ENCODE assay signal across 8 cellular contexts in the genomic region with DNA sequence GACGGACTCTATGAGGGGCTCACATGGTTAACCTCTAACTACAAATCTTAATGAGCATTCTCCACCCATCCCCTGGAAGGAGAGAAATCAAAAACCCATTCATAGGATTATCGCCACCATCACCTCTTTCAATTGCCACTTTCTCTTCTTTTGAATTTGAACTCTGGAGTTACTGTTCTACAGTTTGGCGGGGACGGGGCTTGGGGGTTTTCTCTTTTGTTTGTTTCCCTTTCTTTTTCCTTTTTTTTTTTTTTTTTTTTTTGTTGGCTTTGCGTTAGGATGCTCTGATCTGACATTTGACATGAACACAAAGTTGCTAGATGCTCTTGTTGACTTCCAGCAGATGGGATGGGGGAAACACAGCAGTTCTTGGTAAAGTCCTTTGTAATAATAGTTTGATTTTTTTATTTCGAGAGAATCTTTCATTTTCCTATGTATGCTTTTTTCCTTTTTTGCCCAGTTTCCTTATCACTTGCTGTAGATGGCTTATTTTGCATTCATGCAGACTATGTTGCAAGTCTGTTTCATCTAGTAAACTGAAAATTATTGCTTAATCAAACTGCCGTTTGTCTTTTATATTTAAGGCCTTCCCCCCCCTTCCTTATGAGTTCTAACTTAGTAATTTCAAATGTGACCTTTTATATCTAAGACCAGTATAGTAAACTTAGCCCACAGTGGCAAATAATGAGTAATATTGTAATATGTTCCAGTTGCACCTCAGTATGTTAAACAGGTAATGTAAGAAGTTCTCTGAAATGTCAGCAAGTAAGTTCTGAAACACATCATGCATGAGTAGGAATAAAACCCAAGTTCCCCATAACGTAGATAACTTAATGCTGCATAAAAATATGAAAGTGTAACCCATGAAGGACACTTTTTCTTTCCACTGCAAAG. TPM values are rescaled to one million over a fixed set of nuclear protein-coding genes. Genes with fewer than 3 reads are reported as not detected.
DNase-seq lines count a peak whose midpoint lies in the region; ATAC-seq, FAIRE-seq and TF ChIP-seq lines count a peak whose summit lies in the region.
"Not testable (repeated sequence)": the region's sequence is repeated elsewhere in the genome, so short reads cannot be mapped to it uniquely, and the experiment has no call there.

No MANE protein-coding gene starts in this region.

- in situ Hi-C loops in IMR-90 (cut with MboI; ENCODE audit: low sequenced_read_pairs) = not testable (repeated sequence)

- H4K20me1 ChIP-seq in IMR-90 (ENCODE audit: insufficient read depth, low read length) = peaks cover 48% of the 10 kb centered on the region

- H3K4me2 ChIP-seq in IMR-90 (ENCODE audit: low read depth, low read length) = peak overlapping the region; percentile 85

- intact Hi-C loops in CD4-positive, alpha-beta T cell (cut with DNase I, micrococcal nuclease) = loop anchor here (5.0 kb wide), 3 partner anchors 78 to 188 kb away; no protein-coding TSS in a partner anchor
- intact Hi-C loops in IMR-90 (cut with micrococcal nuclease) (loop anchor here (2.0 kb wide), 1 partner anchor 106 kb away; no protein-coding TSS in a partner anchor), pancreas (cut with DNase I) (loop anchor here in 1 of 3 donors (10.0 kb wide), 1 partner anchor 110 kb away; no protein-coding TSS in a partner anchor)
- intact Hi-C loops in ascending aorta (cut with DNase I) = not testable (repeated sequence)

- not testable (repeated sequence) for TF ChIP-seq CTCF in CD4-positive, alpha-beta T cell (IDR thresholded peaks at IDR 0.05); IMR-90 (conservative IDR thresholded peaks at IDR 0.05; ENCODE audit: low read depth, low read length); ascending aorta (IDR thresholded peaks at IDR 0.05); liver (IDR thresholded peaks at IDR 0.05; ENCODE audit: low read depth, low read length, missing input control); pancreas (IDR thresholded peaks at IDR 0.05); tibial nerve (IDR thresholded peaks at IDR 0.05)

- not testable (repeated sequence) for H3K36me3 ChIP-seq in IMR-90 (ENCODE audit: control insufficient read depth, insufficient read depth, low read length); esophagus (ENCODE audit: control insufficient read depth in 2 of 2, insufficient read depth in 2 of 2, low read length in 1 of 2); liver (ENCODE audit: control insufficient read depth in 4 of 4, insufficient read depth in 3 of 4, low read depth in 1 of 4, low read length in 3 of 4); pancreas
- H3K36me3 ChIP-seq in ascending aorta (peaks cover 0 to 19% of the 10 kb centered on the region in 2 donors), tibial nerve (peaks cover 0 to 13% (median 0%) of the 10 kb centered on the region in 3 donors)

- H3K4me3 Mint-ChIP-seq in CD4-positive, alpha-beta T cell = peak overlapping the region; percentile 98
- H3K4me3 Mint-ChIP-seq in T-helper 17 cell = peak overlapping the region; percentile 100

- peak overlapping the region; percentile 84 for H3K4me3 ChIP-seq in IMR-90 (ENCODE audit: insufficient read depth, low read depth, low read length)
- H3K4me3 ChIP-seq in ascending aorta = peak overlapping the region; percentile 85 to 95
- H3K4me3 ChIP-seq in esophagus (ENCODE audit: low read depth in 1 of 2, low read length in 2 of 2) = peak overlapping the region; percentile 92 to 96
- H3K4me3 ChIP-seq in liver (ENCODE audit: low read depth in 1 of 3, low read length in 3 of 3) = peak overlapping the region; percentile 87 to 98 (median 95)
- peak overlapping the region; percentile 92 to 100 (median 98) for H3K4me3 ChIP-seq in pancreas
- peak overlapping the region; percentile 81 to 100 (median 96) for H3K4me3 ChIP-seq in tibial nerve

- H3K27ac Mint-ChIP-seq in CD4-positive, alpha-beta T cell = peak overlapping the region; percentile 96
- peak overlapping the region; percentile 99 for H3K27ac Mint-ChIP-seq in T-helper 17 cell

- H3K9ac ChIP-seq in IMR-90 (ENCODE audit: low read depth, low read length) (peak overlapping the region; percentile 95), liver (ENCODE audit: low read depth in 1 of 2, low read length in 2 of 2) (peak overlapping the region; percentile 83 to 93)

- peak overlapping the region; percentile 93; the same call in 1 of the 2 replicates for H2AK5ac ChIP-seq in IMR-90 (ENCODE audit: low read depth, low read length)

- H3K23ac ChIP-seq in IMR-90 (ENCODE audit: low read depth, low read length) = peak overlapping the region; percentile 69

- not testable (repeated sequence) for H2BK20ac ChIP-seq in IMR-90 (ENCODE audit: low read depth, low read length)

- peaks cover 44% of the 10 kb centered on the region for H3K36me3 Mint-ChIP-seq in CD4-positive, alpha-beta T cell (ENCODE audit: low read depth)
- peaks cover 20% of the 10 kb centered on the region for H3K36me3 Mint-ChIP-seq in T-helper 17 cell (ENCODE audit: low read depth)

- peak overlapping the region; percentile 72 for H3K56ac ChIP-seq in IMR-90 (ENCODE audit: extremely low read depth, insufficient read depth, low read length)

- no CpG with 5 or more reads among the region's 8 CpGs for WGBS in IMR-90 (ENCODE audit: extremely low coverage in 2 of 2, insufficient read length in 1 of 2), 2 experiments
- WGBS in esophagus, 2 donors = 3 to 7% methylated on average over 8 of the region's 8 CpGs
- WGBS in liver = 4% methylated on average over 8 of the region's 8 CpGs
- WGBS in pancreas, 2 donors = 7 to 13% methylated on average over 8 of the region's 8 CpGs
- 3 to 6% methylated on average over 8 of the region's 8 CpGs for WGBS in tibial nerve, 2 donors

- not testable (repeated sequence) for H3K9me1 ChIP-seq in IMR-90 (ENCODE audit: insufficient read depth, low read length)

- not testable (repeated sequence) for H3K27me3 ChIP-seq in CD4-positive, alpha-beta T cell (ENCODE audit: control insufficient read depth, insufficient read depth, low read length); IMR-90 (ENCODE audit: control insufficient read depth, insufficient read depth, low read length); ascending aorta; esophagus (ENCODE audit: control insufficient read depth in 1 of 2, insufficient read depth in 2 of 2, low read length in 2 of 2); liver (ENCODE audit: control insufficient read depth in 4 of 4, insufficient read depth in 4 of 4, low read length in 3 of 4); pancreas; tibial nerve

- POLR2A ChIA-PET in CD4-positive, alpha-beta T cell (lab: Charles Lee) = interaction anchor here (0.6 to 3.8 kb wide), 11 partner anchors 14 to 202 kb away, joined by 3 to 78 read pairs (median 14); no protein-coding TSS in a partner anchor
- POLR2A ChIA-PET in IMR-90 (lab: Charles Lee; ENCODE audit: unreplicated experiment) = not testable (repeated sequence)

- H3K9me3 ChIP-seq in CD4-positive, alpha-beta T cell (ENCODE audit: control insufficient read depth, low read length); IMR-90 (ENCODE audit: control insufficient read depth, insufficient read depth, low read length); T-helper 17 cell (ENCODE audit: control insufficient read depth, low read length, poor library complexity, severe bottlenecking); ascending aorta; esophagus (ENCODE audit: control insufficient read depth in 2 of 2, insufficient read depth in 1 of 2, low read depth in 1 of 2, low read length in 1 of 2); liver (ENCODE audit: control insufficient read depth in 4 of 4, low read length in 3 of 4); pancreas; tibial nerve: not testable (repeated sequence)

- CTCF ChIA-PET in CD4-positive, alpha-beta T cell (lab: Charles Lee) = interaction anchor here (0.7 to 1.9 kb wide), 4 partner anchors 15 to 166 kb away, joined by 3 to 10 read pairs (median 4); no protein-coding TSS in a partner anchor
- CTCF ChIA-PET in IMR-90 (lab: Yijun Ruan, JAX) = interaction anchor here (0.6 kb wide), 1 partner anchor 12 kb away, joined by 3 read pairs; no protein-coding TSS in a partner anchor

- not testable (repeated sequence) for TF ChIP-seq POLR2A in IMR-90 (IDR thresholded peaks at IDR 0.05; ENCODE audit: low read depth, low read length); tibial nerve (IDR thresholded peaks at IDR 0.05)

- not testable (repeated sequence) for H2BK15ac ChIP-seq in IMR-90 (ENCODE audit: low read depth, low read length)

- not testable (repeated sequence) for H2BK120ac ChIP-seq in IMR-90 (ENCODE audit: low read depth, low read length)

- not testable (repeated sequence) for H2AFZ ChIP-seq in IMR-90 (replicated peaks; ENCODE audit: low read length, poor library complexity)

- not testable (repeated sequence) for TF ChIP-seq RAD21 in IMR-90 (IDR thresholded peaks at IDR 0.05; ENCODE audit: low read length); liver (IDR thresholded peaks at IDR 0.05)

- not testable (repeated sequence) for FAIRE-seq in pancreas (lab: Jason Lieb, UNC)

- peaks cover 57% of the 10 kb centered on the region for H3K4me1 Mint-ChIP-seq in CD4-positive, alpha-beta T cell (ENCODE audit: low read depth)
- H3K4me1 Mint-ChIP-seq in T-helper 17 cell = peaks cover 35% of the 10 kb centered on the region

- peaks cover 10 to 23% of the 10 kb centered on the region in 2 experiments for H3K79me1 ChIP-seq in IMR-90 (ENCODE audit: low read depth in 1 of 2, low read length in 2 of 2)

- H3K14ac ChIP-seq in IMR-90 (replicated peaks; ENCODE audit: low read depth, low read length) = peak overlapping the region; percentile 66

- H3K4me1 ChIP-seq in IMR-90 (ENCODE audit: control insufficient read depth, insufficient read depth, low read length); esophagus (ENCODE audit: control insufficient read depth in 2 of 2, insufficient read depth in 2 of 2, low read length in 1 of 2): not testable (repeated sequence)
- H3K4me1 ChIP-seq in ascending aorta (peaks cover 0 to 38% of the 10 kb centered on the region in 2 donors), liver (ENCODE audit: control insufficient read depth in 4 of 4, insufficient read depth in 4 of 4, low read length in 3 of 4) (peaks cover 1 to 39% (median 23%) of the 10 kb centered on the region in 4 donors), pancreas (peaks cover 17 to 48% (median 40%) of the 10 kb centered on the region in 3 donors), tibial nerve (peaks cover 0 to 57% (median 45%) of the 10 kb centered on the region in 4 donors)

- H2AK9ac ChIP-seq in IMR-90 (replicated peaks; ENCODE audit: low read depth, low read length, poor library complexity) = not testable (repeated sequence)

- not testable (repeated sequence) for ATAC-seq in CD4-positive, alpha-beta T cell (ENCODE audit: poor library complexity); IMR-90 (ENCODE audit: low read depth); T-helper 17 cell; pancreas

- H3K4ac ChIP-seq in IMR-90 (ENCODE audit: low read depth, low read length) = peak overlapping the region; percentile 76

- H3K9me3 Mint-ChIP-seq in CD4-positive, alpha-beta T cell = not testable (repeated sequence)

- not testable (repeated sequence) for H3K27me3 Mint-ChIP-seq in CD4-positive, alpha-beta T cell; T-helper 17 cell

- H4K5ac ChIP-seq in IMR-90 (ENCODE audit: low read depth, low read length) = peak overlapping the region; percentile 62

- dilution Hi-C loops in IMR-90 (cut with HindIII; ENCODE audit: low sequenced_read_pairs, unreplicated experiment) = not testable (repeated sequence)

- DNase-seq in CD4-positive, alpha-beta T cell; IMR-90; T-helper 17 cell; ascending aorta (ENCODE audit: low spot score in 2 of 2); pancreas; tibial nerve (ENCODE audit: low spot score in 2 of 2): not testable (repeated sequence)

- peak overlapping the region; percentile 87 for H2BK5ac ChIP-seq in IMR-90 (ENCODE audit: low read depth, low read length, poor library complexity, severe bottlenecking)

- not testable (repeated sequence) for H3K18ac ChIP-seq in IMR-90 (ENCODE audit: low read depth, low read length)

- H3K27ac ChIP-seq in CD4-positive, alpha-beta T cell (ENCODE audit: low read depth, low read length) = peak overlapping the region; percentile 99
- H3K27ac ChIP-seq in IMR-90 (ENCODE audit: insufficient read depth, low read length) (peak overlapping the region; percentile 94), ascending aorta (peak overlapping the region; percentile 100), esophagus (ENCODE audit: low read depth in 2 of 2, low read length in 1 of 2) (peak overlapping the region; percentile 99 to 100), liver (ENCODE audit: low read depth in 1 of 2, low read length in 2 of 2) (peak overlapping the region; percentile 100), pancreas (peak overlapping the region in 2 of 4 donors; percentile 100), tibial nerve (peak overlapping the region; percentile 97 to 100 (median 100))

- BruUV-seq in IMR-90 (replicated peaks; lab: Mats Ljungman, UMichigan) = not testable (repeated sequence)

- not testable (repeated sequence) for TF ChIP-seq EP300 in tibial nerve (IDR thresholded peaks at IDR 0.05)

- peak overlapping the region; percentile 72; the same call in 1 of the 2 replicates for H4K91ac ChIP-seq in IMR-90 (ENCODE audit: insufficient read depth, low read depth, low read length)

- H4K8ac ChIP-seq in IMR-90 (ENCODE audit: low read depth in 2 of 2, low read length in 2 of 2) = peak overlapping the region; percentile 70 to 88; a peak in 2 of 4 replicates

RNA-seq across cellular contexts. Expression of a gene that starts 1.6 kb away (rescaled TPM):
- total RNA-seq in CD4-positive, alpha-beta T cell = 10 to 100 TPM; 67.2 to 69.7 TPM
- total RNA-seq in IMR-90 (2012; rRNA removed) (40.1 and 65.8 TPM in 2 replicates), T-helper 17 cell (10 to 100 TPM; 95.2 to 98.5 TPM), ascending aorta (31.5 TPM), liver (10 to 100 TPM; 27.5 to 56.2 TPM), pancreas (10 to 100 TPM; 12.4 to 32.4 (median 16.6) TPM), tibial nerve (10 to 100 TPM; 34.7 to 42.0 (median 35.7) TPM)
- polyA plus RNA-seq in IMR-90 (2012; rRNA removed) (28.8 and 32.1 TPM in 2 replicates), esophagus (100 to 1,000 TPM in 1 of 2 donors, 10 to 100 TPM in 1; 80.9 to 112 TPM), liver (10 to 100 TPM; 20.3 to 21.5 TPM), pancreas (10 to 100 TPM in 1 of 2 donors, 1 to 10 TPM in 1; 8.9 to 16.7 TPM)
- polyA plus RNA-seq in IMR-90 (2012; cell fraction: cytosol; rRNA removed) = 22.1 and 31.2 TPM in 2 replicates
- polyA plus RNA-seq in IMR-90 (2012; cell fraction: nucleus; rRNA removed; ENCODE audit: low replicate concordance) = 16.1 and 17.6 TPM in 2 replicates

RNA-seq across cellular contexts. Expression of a gene that starts 41.9 kb away (rescaled TPM):
- total RNA-seq in CD4-positive, alpha-beta T cell = 10 to 100 TPM; 96.0 to 97.7 TPM
- total RNA-seq in IMR-90 (2012; rRNA removed) (30.5 and 76.1 TPM in 2 replicates), T-helper 17 cell (10 to 100 TPM; 83.4 to 83.5 TPM), ascending aorta (14.6 TPM), liver (10 to 100 TPM; 31.5 to 37.2 TPM), pancreas (10 to 100 TPM; 17.6 to 32.4 (median 21.7) TPM), tibial nerve (100 to 1,000 TPM; 100 to 215 (median 138) TPM)
- polyA plus RNA-seq in IMR-90 (2012; rRNA removed) (19.3 and 19.5 TPM in 2 replicates), esophagus (10 to 100 TPM; 19.9 to 40.2 TPM), liver (10 to 100 TPM in 1 of 2 donors, 1 to 10 TPM in 1; 7.9 to 30.8 TPM), pancreas (10 to 100 TPM; 22.3 to 24.7 TPM)
- polyA plus RNA-seq in IMR-90 (2012; cell fraction: cytosol; rRNA removed) = 0.86 and 1.4 TPM in 2 replicates
- polyA plus RNA-seq in IMR-90 (2012; cell fraction: nucleus; rRNA removed; ENCODE audit: low replicate concordance) = 4.3 and 28.1 TPM in 2 replicates
